In the genomic region with DNA sequence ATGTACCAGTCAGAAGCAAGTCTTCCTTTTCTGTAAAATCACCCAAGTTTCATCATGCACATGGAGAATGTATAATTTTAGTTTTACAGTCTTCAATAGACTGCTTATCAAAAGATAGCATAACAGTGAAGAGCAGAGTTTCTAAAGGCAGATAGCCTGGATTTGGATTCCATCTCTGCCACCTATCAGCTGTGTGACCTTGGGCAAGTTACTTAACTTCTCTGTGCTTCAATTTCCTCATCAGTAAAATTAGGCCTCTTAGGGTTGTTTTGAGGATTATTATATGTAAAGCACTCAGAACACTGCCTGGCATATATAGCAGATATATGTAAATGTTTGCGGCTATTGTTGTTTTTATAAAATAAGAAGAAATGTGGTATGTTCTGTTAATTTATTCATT, we compare ENCODE assay signal across 19 cellular contexts.
"Had no signal": no experiment of that assay in that cellular context is flagged by ENCODE, and none has a peak within 500 bp of the region (broad histone marks: within the 10 kb centered on the region; RNA-seq: fewer than 3 reads in every experiment).

No MANE protein-coding gene starts in this region.

- H3K79me2 ChIP-seq: parathyroid adenoma had no signal

- FAIRE-seq: small intestine had no signal

- H2AFZ ChIP-seq: parathyroid adenoma had no signal

- H3K4me3 ChIP-seq: gastrocnemius medialis, left lung, lung, prostate gland, tibial artery, upper lobe of right lung, vagina had no signal

- H3K36me3 ChIP-seq: gastrocnemius medialis, left lung, prostate gland, upper lobe of right lung had no signal

- H3K27ac ChIP-seq: gastrocnemius medialis, left lung, parathyroid adenoma, prostate gland, tibial artery, upper lobe of right lung had no signal

- DNase-seq: cortex of kidney; dorsolateral prefrontal cortex; effector CD8-positive, alpha-beta T cell; glutamatergic neuron; left lung; mesenchymal stem cell; midbrain; naive B cell; retina; small intestine; stimulated activated CD4-positive, alpha-beta T cell treated with anti-CD3 and anti-CD28 coated beads, Interleukin-12 subunit alpha, Interleukin-12 subunit beta, amount 100 ng/mL, for 4 hours; stimulated activated naive CD4-positive, alpha-beta T cell; tibial artery; upper lobe of right lung had no signal

- H3K4me1 ChIP-seq: parathyroid adenoma, prostate gland had no signal

- H3K9ac ChIP-seq: parathyroid adenoma had no signal

- H3K9me3 ChIP-seq: gastrocnemius medialis, left lung, prostate gland, tibial artery, upper lobe of right lung, vagina had no signal

- ATAC-seq: left lung, upper lobe of right lung had no signal

- H3K27me3 ChIP-seq: dorsolateral prefrontal cortex, left lung, tibial artery, upper lobe of right lung, vagina had no signal
